In the genomic region with DNA sequence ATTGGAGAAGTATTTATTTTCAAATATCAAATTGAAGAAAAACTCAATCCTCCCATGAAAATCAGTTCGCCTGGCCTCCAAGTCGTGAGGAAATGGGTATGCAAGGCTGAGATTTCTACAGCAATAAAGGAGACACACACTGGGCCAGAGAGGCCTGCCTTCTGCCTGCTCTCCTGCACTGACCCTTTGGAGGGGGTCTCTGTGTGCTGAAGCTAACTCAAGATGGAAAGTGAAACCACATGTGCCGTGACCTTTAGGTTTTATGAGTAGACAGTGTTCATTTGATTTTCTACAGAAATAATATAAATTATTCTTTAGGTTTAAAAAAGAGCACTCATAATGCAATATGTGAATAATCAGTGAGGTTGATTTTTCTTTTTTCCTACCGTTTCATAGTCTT, we compare ENCODE assay signal across 20 cellular contexts. TPM values are rescaled to one million over a fixed set of nuclear protein-coding genes. Genes with fewer than 3 reads are reported as not detected.
DNase-seq lines count a peak whose midpoint lies in the region; ATAC-seq and TF ChIP-seq lines count a peak whose summit lies in the region.
"Had no signal": no experiment of that assay in that cellular context is flagged by ENCODE, and none has a peak within 500 bp of the region (broad histone marks: within the 10 kb centered on the region; RNA-seq: fewer than 3 reads in every experiment).

No MANE protein-coding gene starts in this region.

- no peak overlapping the region for H3K4me3 Mint-ChIP-seq in activated CD8-positive, alpha-beta T cell treated with anti-CD3 and anti-CD28 coated beads for 36 hours
- H3K4me3 Mint-ChIP-seq in activated CD8-positive, alpha-beta T cell treated with anti-CD3 and anti-CD28 coated beads, Interleukin-2, amount 10 ng/mL, durations not matched to agents 7 days and 5 days: no peak overlapping the region
- H3K4me3 Mint-ChIP-seq in T-helper 17 cell: no peak overlapping the region
- no peak overlapping the region for H3K4me3 Mint-ChIP-seq in activated naive CD8-positive, alpha-beta T cell treated with anti-CD3 and anti-CD28 coated beads for 36 hours
- H3K4me3 Mint-ChIP-seq in osteocyte (ENCODE audit: unreplicated experiment): no peak overlapping the region
- H3K4me3 Mint-ChIP-seq: HFFc6 had no signal

- no peaks in the 10 kb centered on the region for H3K9me3 Mint-ChIP-seq in activated CD8-positive, alpha-beta T cell treated with anti-CD3 and anti-CD28 coated beads for 36 hours
- H3K9me3 Mint-ChIP-seq in activated CD8-positive, alpha-beta T cell treated with anti-CD3 and anti-CD28 coated beads, Interleukin-2, amount 10 ng/mL, durations not matched to agents 7 days and 5 days (ENCODE audit: insufficient read depth): no peaks in the 10 kb centered on the region
- H3K9me3 Mint-ChIP-seq in activated naive CD8-positive, alpha-beta T cell treated with anti-CD3 and anti-CD28 coated beads for 36 hours: no peaks in the 10 kb centered on the region
- no peaks in the 10 kb centered on the region for H3K9me3 Mint-ChIP-seq in osteocyte (ENCODE audit: unreplicated experiment)
- H3K9me3 Mint-ChIP-seq: CD4-positive, alpha-beta memory T cell; HFFc6 had no signal

- POLR2A ChIA-PET in activated CD8-positive, alpha-beta T cell treated with anti-CD3 and anti-CD28 coated beads for 36 hours (lab: Charles Lee): no interaction called here
- POLR2A ChIA-PET in activated CD8-positive, alpha-beta T cell treated with anti-CD3 and anti-CD28 coated beads, Interleukin-2, amount 10 ng/mL, durations not matched to agents 7 days and 5 days (lab: Charles Lee): no interaction called here

- H3K27ac Mint-ChIP-seq in activated CD8-positive, alpha-beta T cell treated with anti-CD3 and anti-CD28 coated beads for 36 hours: peak overlapping the region; percentile 30
- no peak overlapping the region for H3K27ac Mint-ChIP-seq in activated CD8-positive, alpha-beta T cell treated with anti-CD3 and anti-CD28 coated beads, Interleukin-2, amount 10 ng/mL, durations not matched to agents 7 days and 5 days
- H3K27ac Mint-ChIP-seq in T-helper 17 cell (peak overlapping the region; percentile 77), osteocyte (ENCODE audit: unreplicated experiment) (peak overlapping the region; percentile 86)
- peak overlapping the region; percentile 43 for H3K27ac Mint-ChIP-seq in activated naive CD8-positive, alpha-beta T cell treated with anti-CD3 and anti-CD28 coated beads for 36 hours

- intact Hi-C loops in activated CD8-positive, alpha-beta T cell treated with anti-CD3 and anti-CD28 coated beads for 36 hours (cut with micrococcal nuclease): no loop called here

- peaks cover 36% of the 10 kb centered on the region for H3K4me1 Mint-ChIP-seq in activated CD8-positive, alpha-beta T cell treated with anti-CD3 and anti-CD28 coated beads for 36 hours (ENCODE audit: low read depth)
- peaks cover 15% of the 10 kb centered on the region for H3K4me1 Mint-ChIP-seq in activated CD8-positive, alpha-beta T cell treated with anti-CD3 and anti-CD28 coated beads, Interleukin-2, amount 10 ng/mL, durations not matched to agents 7 days and 5 days (ENCODE audit: low read depth)
- H3K4me1 Mint-ChIP-seq in T-helper 17 cell: peaks cover 14% of the 10 kb centered on the region
- peaks cover 36% of the 10 kb centered on the region for H3K4me1 Mint-ChIP-seq in activated naive CD8-positive, alpha-beta T cell treated with anti-CD3 and anti-CD28 coated beads for 36 hours
- H3K4me1 Mint-ChIP-seq in osteocyte (ENCODE audit: unreplicated experiment): peaks cover 18% of the 10 kb centered on the region

- H3K27me3 Mint-ChIP-seq in activated CD8-positive, alpha-beta T cell treated with anti-CD3 and anti-CD28 coated beads for 36 hours: no peaks in the 10 kb centered on the region
- H3K27me3 Mint-ChIP-seq in activated CD8-positive, alpha-beta T cell treated with anti-CD3 and anti-CD28 coated beads, Interleukin-2, amount 10 ng/mL, durations not matched to agents 7 days and 5 days (ENCODE audit: low read depth): no peaks in the 10 kb centered on the region
- no peaks in the 10 kb centered on the region for H3K27me3 Mint-ChIP-seq in T-helper 17 cell
- no peaks in the 10 kb centered on the region for H3K27me3 Mint-ChIP-seq in activated naive CD8-positive, alpha-beta T cell treated with anti-CD3 and anti-CD28 coated beads for 36 hours
- H3K27me3 Mint-ChIP-seq in osteocyte (ENCODE audit: unreplicated experiment): no peaks in the 10 kb centered on the region
- H3K27me3 Mint-ChIP-seq: CD4-positive, alpha-beta memory T cell had no signal

- CTCF ChIA-PET in activated CD8-positive, alpha-beta T cell treated with anti-CD3 and anti-CD28 coated beads for 36 hours (lab: Charles Lee): no interaction called here
- CTCF ChIA-PET in activated CD8-positive, alpha-beta T cell treated with anti-CD3 and anti-CD28 coated beads, Interleukin-2, amount 10 ng/mL, durations not matched to agents 7 days and 5 days (lab: Charles Lee): no interaction called here

- ATAC-seq in activated CD8-positive, alpha-beta T cell treated with anti-CD3 and anti-CD28 coated beads for 36 hours: peak; percentile 48
- no peak for ATAC-seq in activated CD8-positive, alpha-beta T cell treated with anti-CD3 and anti-CD28 coated beads, Interleukin-2, amount 10 ng/mL, durations not matched to agents 7 days and 5 days
- ATAC-seq in T-helper 17 cell: no peak

- no peak for TF ChIP-seq CTCF in activated CD8-positive, alpha-beta T cell treated with anti-CD3 and anti-CD28 coated beads for 36 hours (IDR thresholded peaks at IDR 0.05)
- no peak for TF ChIP-seq CTCF in osteocyte (IDR thresholded peaks at IDR 0.05)

- H3K9me3 ChIP-seq in T-helper 17 cell (ENCODE audit: control insufficient read depth, low read length, poor library complexity, severe bottlenecking): no peaks in the 10 kb centered on the region
- H3K9me3 ChIP-seq: HAP-1 had no signal

- H3K36me3 Mint-ChIP-seq in activated CD8-positive, alpha-beta T cell treated with anti-CD3 and anti-CD28 coated beads for 36 hours (ENCODE audit: low read depth): peaks cover 52% of the 10 kb centered on the region
- peaks cover 65% of the 10 kb centered on the region for H3K36me3 Mint-ChIP-seq in activated CD8-positive, alpha-beta T cell treated with anti-CD3 and anti-CD28 coated beads, Interleukin-2, amount 10 ng/mL, durations not matched to agents 7 days and 5 days (ENCODE audit: low read depth)
- H3K36me3 Mint-ChIP-seq in T-helper 17 cell (ENCODE audit: low read depth) (peaks cover 12% of the 10 kb centered on the region), osteocyte (ENCODE audit: unreplicated experiment) (peaks cover 60% of the 10 kb centered on the region)
- H3K36me3 Mint-ChIP-seq in activated naive CD8-positive, alpha-beta T cell treated with anti-CD3 and anti-CD28 coated beads for 36 hours: peaks cover 33% of the 10 kb centered on the region

- DNase-seq in activated CD8-positive, alpha-beta T cell treated with anti-CD3 and anti-CD28 coated beads for 36 hours: peak; percentile 20
- no peak for DNase-seq in activated CD8-positive, alpha-beta T cell treated with anti-CD3 and anti-CD28 coated beads, Interleukin-2, amount 10 ng/mL, durations not matched to agents 7 days and 5 days
- DNase-seq in T-helper 17 cell: no peak
- peak; percentile 11 for DNase-seq in activated naive CD8-positive, alpha-beta T cell treated with anti-CD3 and anti-CD28 coated beads for 36 hours
- DNase-seq in osteocyte (ENCODE audit: extremely low spot score, unreplicated experiment): no peak
- no peak for DNase-seq in DMS79 treated with DMSO at 0.1 percent for 48 hours (lab: John Stamatoyannopoulos, UW)
- no peak for DNase-seq in NCI-H1694 treated with DMSO at 0.1 percent for 48 hours (lab: John Stamatoyannopoulos, UW)
- no peak for DNase-seq in T1000 (lab: John Stamatoyannopoulos, UW)
- DNase-seq: C1 segment of cervical spinal cord; CD4-positive, alpha-beta memory T cell; COR-L47; DMS153; DMS79; GF-D8; GOT3; HFFc6 had no signal

RNA-seq across cellular contexts. Expression of gene SLC22A13, which starts 11.9 kb away (rescaled TPM):
- total RNA-seq in activated CD8-positive, alpha-beta T cell treated with anti-CD3 and anti-CD28 coated beads for 36 hours: under 1 TPM; 0.18 to 0.31 TPM
- total RNA-seq in activated CD8-positive, alpha-beta T cell treated with anti-CD3 and anti-CD28 coated beads, Interleukin-2, amount 10 ng/mL, durations not matched to agents 7 days and 5 days: 1 to 10 TPM in 1 of 2 experiments, under 1 TPM in 1; 0.58 to 1.0 TPM
- total RNA-seq in T-helper 17 cell: under 1 TPM; 0.23 to 0.32 TPM
- total RNA-seq in activated naive CD8-positive, alpha-beta T cell treated with anti-CD3 and anti-CD28 coated beads for 36 hours: under 1 TPM; 0.24 to 0.27 TPM
- total RNA-seq in osteocyte: 0.99 and 1.2 TPM in 2 replicates
- total RNA-seq: A172, G401 had no signal

RNA-seq across cellular contexts. Expression of gene SLC22A14, which starts 28.4 kb away (rescaled TPM):
- not detected for total RNA-seq in activated CD8-positive, alpha-beta T cell treated with anti-CD3 and anti-CD28 coated beads for 36 hours
- not detected for total RNA-seq in activated CD8-positive, alpha-beta T cell treated with anti-CD3 and anti-CD28 coated beads, Interleukin-2, amount 10 ng/mL, durations not matched to agents 7 days and 5 days
- total RNA-seq in T-helper 17 cell: under 1 TPM in 1 of 2 donors, not detected in 1; 0.23 TPM
- total RNA-seq in activated naive CD8-positive, alpha-beta T cell treated with anti-CD3 and anti-CD28 coated beads for 36 hours: not detected
- total RNA-seq in osteocyte: 0.30 and 0.47 TPM in 2 replicates
- total RNA-seq: A172; CD4-positive, alpha-beta memory T cell; Daoy; G401 had no signal

Comparison
In these comparisons a context has a peak if more than half of its experiments do, and no peak if none do; other contexts are left out.
1. DNase-seq: peak in activated CD8-positive, alpha-beta T cell treated with anti-CD3 and anti-CD28 coated beads for 36 hours (single experiment) and activated naive CD8-positive, alpha-beta T cell treated with anti-CD3 and anti-CD28 coated beads for 36 hours (single experiment); none in activated CD8-positive, alpha-beta T cell treated with anti-CD3 and anti-CD28 coated beads, Interleukin-2, amount 10 ng/mL, durations not matched to agents 7 days and 5 days (single experiment), T-helper 17 cell (0 of 3), osteocyte (single experiment), DMS79 treated with DMSO at 0.1 percent for 48 hours (single experiment), NCI-H1694 treated with DMSO at 0.1 percent for 48 hours (single experiment) and T1000 (single experiment).